Comparison of ENCODE assay signal across 18 cellular contexts in genomic region chr4:61468091-61468720, GRCh38.
A peak's percentile ranks its signal among the peaks of the same experiment; 100 is the strongest.
DNase-seq lines count a peak whose midpoint lies in the region; ATAC-seq, FAIRE-seq and TF ChIP-seq lines count a peak whose summit lies in the region.
"Had no signal": no experiment of that assay in that cellular context is flagged by ENCODE, and none has a peak within 500 bp of the region (broad histone marks: within the 10 kb centered on the region; RNA-seq: fewer than 3 reads in every experiment).

No MANE protein-coding gene starts in this region.

- peaks cover 2% of the 10 kb centered on the region for H3K9me3 ChIP-seq in RWPE2 (ENCODE audit: severe bottlenecking)

- H3K36me3 ChIP-seq in RWPE2 (ENCODE audit: low read depth): no peaks in the 10 kb centered on the region
- H3K36me3 ChIP-seq: left ventricle myocardium inferior had no signal

- no peak for FAIRE-seq in HTR-8/SVneo (lab: Jason Lieb, UNC)
- FAIRE-seq: frontal cortex had no signal

- no peak overlapping the region for H3K27ac Mint-ChIP-seq in immature natural killer cell
- H3K27ac Mint-ChIP-seq: activated T-cell treated with anti-CD3 and anti-CD28 coated beads, Interleukin-2, amount 50 U/mL, for 72 hours; CD8-positive, alpha-beta T cell; stimulated activated naive CD8-positive, alpha-beta T cell treated with anti-CD3 and anti-CD28 coated beads, Interleukin-15, Interleukin-2, amounts not matched to agents 100 ng/mL and 50 ng/mL, for 24 hours had no signal

- peaks cover 7 to 36% (median 19%) of the 10 kb centered on the region in 6 donors for H3K9me3 Mint-ChIP-seq in immature natural killer cell

- H3K27ac ChIP-seq in RWPE2 (ENCODE audit: poor library complexity, severe bottlenecking): peak overlapping the region; percentile 82
- H3K27ac ChIP-seq: KMS-11, left ventricle myocardium inferior had no signal

- TF ChIP-seq CTCF in RWPE2 (IDR thresholded peaks at IDR 0.05; ENCODE audit: poor library complexity, severe bottlenecking): no peak

- no peak overlapping the region for H3K4me3 ChIP-seq in RWPE2 (ENCODE audit: severe bottlenecking)
- H3K4me3 ChIP-seq: left ventricle myocardium inferior had no signal

- H3K27me3 Mint-ChIP-seq in immature natural killer cell (ENCODE audit: low read depth in 3 of 3): no peaks in the 10 kb centered on the region
- H3K27me3 Mint-ChIP-seq: stimulated activated naive CD8-positive, alpha-beta T cell treated with anti-CD3 and anti-CD28 coated beads, Interleukin-15, Interleukin-2, amounts not matched to agents 100 ng/mL and 50 ng/mL, for 24 hours had no signal

- peaks cover 0 to 1% (median 0%) of the 10 kb centered on the region in 3 donors for H3K36me3 Mint-ChIP-seq in immature natural killer cell
- H3K36me3 Mint-ChIP-seq: CD8-positive, alpha-beta T cell had no signal

- H3K27me3 ChIP-seq in RWPE2 (ENCODE audit: insufficient read depth, poor library complexity, severe bottlenecking): no peaks in the 10 kb centered on the region

- H3K4me1 Mint-ChIP-seq in immature natural killer cell: no peaks in the 10 kb centered on the region

- ATAC-seq in RWPE2 (ENCODE audit: low read depth) (peak; percentile 99), esophagus mucosa (peak; percentile 98), GM19395 (IDR thresholded peaks at IDR 0.05; ENCODE audit: unreplicated experiment) (no peak), GM18873 (IDR thresholded peaks at IDR 0.05; ENCODE audit: low FRiP score, unreplicated experiment) (no peak)
- ATAC-seq: activated T-cell treated with anti-CD3 and anti-CD28 coated beads, Interleukin-2, amount 50 U/mL, for 72 hours; CD8-positive, alpha-beta T cell had no signal

- H3K4me1 ChIP-seq in RWPE2 (ENCODE audit: insufficient read depth, poor library complexity, severe bottlenecking): peaks cover 51% of the 10 kb centered on the region
- H3K4me1 ChIP-seq: left ventricle myocardium inferior had no signal

- DNase-seq in HTR-8/SVneo (ENCODE audit: insufficient read length, low spot score) (peak; percentile 10), RWPE2 (ENCODE audit: low spot score) (peak; percentile 38), renal cortical epithelial cell (ENCODE audit: low read depth) (peak; percentile 95), immature natural killer cell (no peak), NCI-H1694 treated with DMSO at 0.1 percent for 48 hours (lab: John Stamatoyannopoulos, UW) (no peak)
- DNase-seq: activated CD4-positive, CD25-positive, alpha-beta regulatory T cell; activated T-cell treated with anti-CD3 and anti-CD28 coated beads, Interleukin-2, amount 50 U/mL, for 72 hours; CD8-positive, alpha-beta T cell; left ventricle myocardium inferior; NCI-H2227 treated with DMSO at 0.1 percent for 48 hours; Right ventricle myocardium superior; stimulated activated CD4-positive, alpha-beta T cell treated with anti-CD3 and anti-CD28 coated beads, Interleukin-2, amount 100 ng/mL, for 48 hours had no signal

- no peak overlapping the region for H3K4me3 Mint-ChIP-seq in immature natural killer cell
- H3K4me3 Mint-ChIP-seq: activated T-cell treated with anti-CD3 and anti-CD28 coated beads, Interleukin-2, amount 50 U/mL, for 72 hours; CD8-positive, alpha-beta T cell; stimulated activated naive CD8-positive, alpha-beta T cell treated with anti-CD3 and anti-CD28 coated beads, Interleukin-15, Interleukin-2, amounts not matched to agents 100 ng/mL and 50 ng/mL, for 24 hours had no signal

Comparison
In these comparisons a context has a peak if more than half of its experiments do, and no peak if none do; other contexts are left out.
1. DNase-seq: peak in HTR-8/SVneo (single experiment), RWPE2 (single experiment) and renal cortical epithelial cell (single experiment); none in immature natural killer cell (0 of 3) and NCI-H1694 treated with DMSO at 0.1 percent for 48 hours (single experiment).
2. ATAC-seq: peak in RWPE2 (single experiment) and esophagus mucosa (single experiment); none in GM19395 (single experiment) and GM18873 (single experiment).